13 cellular contexts compared by ENCODE assay signal in genomic region chr17:82246040-82246364, GRCh38. TPM values are rescaled to one million over a fixed set of nuclear protein-coding genes. Genes with fewer than 3 reads are reported as not detected.
DNase-seq lines count a peak whose midpoint lies in the region; ATAC-seq, FAIRE-seq and TF ChIP-seq lines count a peak whose summit lies in the region.
"Had no signal": no experiment of that assay in that cellular context is flagged by ENCODE, and none has a peak within 500 bp of the region (broad histone marks: within the 10 kb centered on the region; RNA-seq: fewer than 3 reads in every experiment).

No MANE protein-coding gene starts in this region.

- no peak overlapping the region for H3K18ac ChIP-seq in mesenchymal stem cell (ENCODE audit: low read depth in 1 of 2, low read length in 2 of 2)

- RAD21 ChIA-PET in GM12878 (lab: Charles Lee; ENCODE audit: unreplicated experiment): no interaction called here

- H3K36me3 Mint-ChIP-seq in MCF 10A (ENCODE audit: insufficient read depth, unreplicated experiment): peaks cover 100% of the 10 kb centered on the region

- H3K27me3 ChIP-seq in breast epithelium (no peaks in the 10 kb centered on the region), GM12878 (replicated peaks in 1 of 2; ENCODE audit: control insufficient read depth in 2 of 2, insufficient read depth in 2 of 2, low read length in 1 of 2) (no peaks in the 10 kb centered on the region), mesenchymal stem cell (ENCODE audit: control insufficient read depth in 1 of 2, insufficient read depth in 1 of 2, low read length in 2 of 2) (no peaks in the 10 kb centered on the region), transverse colon (no peaks in the 10 kb centered on the region)
- H3K27me3 ChIP-seq: neural progenitor cell had no signal

- peaks cover 33 to 35% of the 10 kb centered on the region in 2 donors for H3K4me1 ChIP-seq in breast epithelium
- H3K4me1 ChIP-seq in GM12878 (ENCODE audit: control insufficient read depth, insufficient read depth, low read length): peaks cover 8% of the 10 kb centered on the region
- peaks cover 48% of the 10 kb centered on the region for H3K4me1 ChIP-seq in mesenchymal stem cell (ENCODE audit: control insufficient read depth, insufficient read depth, low read depth, low read length)
- H3K4me1 ChIP-seq in transverse colon: peaks cover 36 to 62% (median 44%) of the 10 kb centered on the region in 4 donors
- H3K4me1 ChIP-seq: neural progenitor cell had no signal

- TF ChIP-seq CTCF in breast epithelium (IDR thresholded peaks at IDR 0.05): no peak
- TF ChIP-seq CTCF in MCF 10A (IDR thresholded peaks at IDR 0.05; ENCODE audit: unreplicated experiment): no peak
- TF ChIP-seq CTCF in GM12878 (IDR thresholded peaks at IDR 0.05 in 2 of 3, conservative IDR thresholded peaks at IDR 0.05 in 1 of 3; ENCODE audit: control insufficient read depth in 2 of 3, extremely low read depth in 1 of 3, insufficient read depth in 1 of 3, low read depth in 3 of 3, low read length in 3 of 3): no peak
- TF ChIP-seq CTCF in transverse colon (IDR thresholded peaks at IDR 0.05): no peak

- H3K27me3 Mint-ChIP-seq in MCF 10A (ENCODE audit: insufficient read depth, unreplicated experiment): no peaks in the 10 kb centered on the region

- H2BK15ac ChIP-seq in mesenchymal stem cell (ENCODE audit: low read depth, poor library complexity, severe bottlenecking): no peak overlapping the region

- H4K91ac ChIP-seq in mesenchymal stem cell (ENCODE audit: low read length): no peak overlapping the region

- H3K36me3 ChIP-seq in breast epithelium: peaks cover 17% of the 10 kb centered on the region
- peaks cover 30 to 71% of the 10 kb centered on the region in 2 experiments for H3K36me3 ChIP-seq in GM12878 (ENCODE audit: control insufficient read depth in 2 of 2, insufficient read depth in 2 of 2, low read length in 1 of 2)
- H3K36me3 ChIP-seq in mesenchymal stem cell (ENCODE audit: control insufficient read depth in 1 of 2, insufficient read depth in 2 of 2, low read depth in 1 of 2, low read length in 2 of 2): peaks cover 82 to 98% of the 10 kb centered on the region in 2 experiments
- H3K36me3 ChIP-seq in transverse colon: peaks cover 0 to 51% (median 33%) of the 10 kb centered on the region in 4 donors

- DNase-seq in breast epithelium (ENCODE audit: low spot score in 2 of 2) (no peak), MCF 10A (ENCODE audit: unreplicated experiment) (no peak), GM12878 (ENCODE audit: low read depth, low spot score) (no peak), mesenchymal stem cell (no peak), transverse colon (no peak), mesenteric fat pad (ENCODE audit: low spot score) (no peak), NCI-H2196 treated with DMSO at 0.1 percent for 48 hours (lab: John Stamatoyannopoulos, UW; ENCODE audit: unreplicated experiment) (no peak)
- no peak for DNase-seq in stimulated activated CD8-positive, alpha-beta memory T cell treated with anti-CD3 and anti-CD28 coated beads, Interleukin-4, amount 100 ng/mL, for 48 hours
- DNase-seq: NCI-H1417 treated with DMSO at 0.1 percent for 48 hours; NK-92 treated with Interleukin-12 subunit alpha and Interleukin-12 subunit beta, amount 100 ng/mL, for 24 hours had no signal

- no peak overlapping the region for H3K27ac Mint-ChIP-seq in MCF 10A (ENCODE audit: low read depth, unreplicated experiment)
- H3K27ac Mint-ChIP-seq: neural progenitor cell had no signal

- peaks cover 58% of the 10 kb centered on the region for H3K4me1 Mint-ChIP-seq in MCF 10A (ENCODE audit: insufficient read depth, unreplicated experiment)

- H3K4ac ChIP-seq in mesenchymal stem cell (ENCODE audit: low read depth in 1 of 2, low read length in 2 of 2): no peak overlapping the region

- H3K14ac ChIP-seq in mesenchymal stem cell (ENCODE audit: low read length in 2 of 2): no peak overlapping the region

- H3K23ac ChIP-seq in mesenchymal stem cell (ENCODE audit: low read length in 2 of 2): no peak overlapping the region

- H2BK12ac ChIP-seq in mesenchymal stem cell (ENCODE audit: low read length in 2 of 2): no peak overlapping the region

- 77% methylated on average over 5 of the region's 5 CpGs for WGBS in GM12878 (ENCODE audit: insufficient coverage, insufficient replicate concordance, low lambda C conversion rate, missing lambda C conversion rate)
- WGBS in mesenchymal stem cell: 96% methylated on average over 5 of the region's 5 CpGs
- WGBS in transverse colon (ENCODE audit: low coverage in 1 of 2), 2 donors: 92% methylated on average over 5 of the region's 5 CpGs; no CpG with 5 or more reads in 1 of the 2 donors

- in situ Hi-C loops in GM12878 (cut with MboI): no loop called here
- in situ Hi-C loops in transverse colon (cut with MboI; ENCODE audit: low pct_ligation_motif_present in 1 of 4, low pct_unique_long_range_greater_than_20kb in 1 of 4, low sequenced_read_pairs in 3 of 4): no loop called here

- no peak for FAIRE-seq in GM12878 (lab: Jason Lieb, UNC)
- FAIRE-seq: islet of Langerhans had no signal

- TF ChIP-seq EP300 in GM12878 (IDR thresholded peaks at IDR 0.05; ENCODE audit: borderline replicate concordance in 1 of 2, control insufficient read depth in 1 of 2, low read depth in 2 of 2, low read length in 2 of 2) (no peak), transverse colon (IDR thresholded peaks at IDR 0.05; ENCODE audit: low read depth) (no peak)

- H2BK5ac ChIP-seq in mesenchymal stem cell (ENCODE audit: low read depth, low read length, poor library complexity, severe bottlenecking): no peak overlapping the region

- BruUV-seq in MCF 10A (replicated peaks; lab: Mats Ljungman, UMichigan) (no TSS peak), GM12878 (replicated peaks; lab: Mats Ljungman, UMichigan) (no TSS peak)

- H2BK120ac ChIP-seq in mesenchymal stem cell (ENCODE audit: low read depth, low read length): no peak overlapping the region

- POLR2A ChIA-PET in MCF 10A (lab: Yijun Ruan, JAX) (interaction anchor here (1.5 kb wide), 1 partner anchor 40 kb away, joined by 5 read pairs; no protein-coding TSS in a partner anchor), GM12878 (lab: Charles Lee) (no interaction called here)

- H2AFZ ChIP-seq in GM12878 (ENCODE audit: control insufficient read depth, low read depth, low read length) (no peak overlapping the region), mesenchymal stem cell (ENCODE audit: low read depth, low read length) (no peak overlapping the region)
- H2AFZ ChIP-seq: neural progenitor cell had no signal

- TF ChIP-seq POLR2A in breast epithelium (IDR thresholded peaks at IDR 0.05) (no peak), GM12878 (IDR thresholded peaks at IDR 0.05; ENCODE audit: low read depth, low read length) (no peak), transverse colon (IDR thresholded peaks at IDR 0.05) (no peak)

- no peaks in the 10 kb centered on the region for H3K79me2 ChIP-seq in GM12878 (ENCODE audit: control insufficient read depth, insufficient read depth, low read length)

- CTCF ChIA-PET in MCF 10A (lab: Yijun Ruan, JAX): no interaction called here
- CTCF ChIA-PET in GM12878 (lab: Yijun Ruan, JAX): no interaction called here

- TF ChIP-seq RAD21 in GM12878 (IDR thresholded peaks at IDR 0.05; ENCODE audit: insufficient read depth, low read depth, low read length): no peak

- peaks cover 5% of the 10 kb centered on the region for H4K20me1 ChIP-seq in GM12878 (ENCODE audit: control insufficient read depth, insufficient read depth)

- H3K9ac ChIP-seq in GM12878 (ENCODE audit: control insufficient read depth, insufficient read depth, low read length) (no peak overlapping the region), mesenchymal stem cell (ENCODE audit: low read length) (peak overlapping the region; percentile 45)
- H3K9ac ChIP-seq: neural progenitor cell had no signal

- no peak overlapping the region for H3K4me3 Mint-ChIP-seq in MCF 10A (ENCODE audit: unreplicated experiment)
- H3K4me3 Mint-ChIP-seq: brain, neural progenitor cell had no signal

- no peak overlapping the region for H4K8ac ChIP-seq in mesenchymal stem cell (ENCODE audit: low read length)

- H3K4me3 ChIP-seq in breast epithelium (peak overlapping the region in 1 of 3 donors; percentile 33), GM12878 (no peak overlapping the region), mesenchymal stem cell (ENCODE audit: insufficient read depth in 1 of 2, low read depth in 1 of 2, low read length in 2 of 2) (no peak overlapping the region), transverse colon (no peak overlapping the region)
- H3K4me3 ChIP-seq: neural progenitor cell had no signal

- no peaks in the 10 kb centered on the region for H3K9me3 ChIP-seq in breast epithelium
- no peaks in the 10 kb centered on the region for H3K9me3 ChIP-seq in GM12878 (replicated peaks; ENCODE audit: control insufficient read depth, insufficient read depth, low read length)
- no peaks in the 10 kb centered on the region for H3K9me3 ChIP-seq in mesenchymal stem cell (ENCODE audit: control insufficient read depth, low read length)
- H3K9me3 ChIP-seq in transverse colon: no peaks in the 10 kb centered on the region

- H3K27ac ChIP-seq in breast epithelium: peak overlapping the region; percentile 85 to 91
- H3K27ac ChIP-seq in GM12878 (ENCODE audit: control insufficient read depth, insufficient read depth): no peak overlapping the region
- H3K27ac ChIP-seq in mesenchymal stem cell (ENCODE audit: low read length, poor library complexity, severe bottlenecking): peak overlapping the region; percentile 56
- peak overlapping the region; percentile 64 to 85 (median 74) for H3K27ac ChIP-seq in transverse colon
- H3K27ac ChIP-seq: neural progenitor cell had no signal

- H3K4me2 ChIP-seq in GM12878 (ENCODE audit: control insufficient read depth, insufficient read depth) (no peak overlapping the region), mesenchymal stem cell (ENCODE audit: low read length, poor library complexity, severe bottlenecking) (no peak overlapping the region)
- H3K4me2 ChIP-seq: neural progenitor cell had no signal

- H2AK5ac ChIP-seq in mesenchymal stem cell (ENCODE audit: low read length, severe bottlenecking): peak overlapping the region; percentile 16

- H3K79me1 ChIP-seq in mesenchymal stem cell (replicated peaks; ENCODE audit: low read length, poor library complexity, severe bottlenecking): peaks cover 4% of the 10 kb centered on the region

- no peaks in the 10 kb centered on the region for H3K9me3 Mint-ChIP-seq in MCF 10A (ENCODE audit: unreplicated experiment)
- H3K9me3 Mint-ChIP-seq: brain, neural progenitor cell had no signal

- intact Hi-C loops in breast epithelium (cut with DNase I; ENCODE audit: low total_unique reads) (loop anchor here (10.0 kb wide), 1 partner anchor 79 kb away; no protein-coding TSS in a partner anchor), MCF 10A (cut with micrococcal nuclease) (loop anchor here (1.0 to 10.0 kb wide), 2 partner anchors 51 to 211 kb away; partner anchors contain the start of genes DCXR and RAC3), GM12878 (cut with micrococcal nuclease; ENCODE audit: unreplicated experiment) (no loop called here), transverse colon (cut with DNase I; ENCODE audit: low total_unique reads) (no loop called here)

- no peak for ATAC-seq in GM12878

- SMC1A ChIA-PET in GM12878 (lab: Charles Lee; ENCODE audit: uncharacterized antibody, unreplicated experiment): no interaction called here

RNA-seq across cellular contexts. Expression of gene SLC16A3, which starts 17.2 kb away (rescaled TPM):
- total RNA-seq in breast epithelium: 10 to 100 TPM; 10.2 to 22.6 (median 17.3) TPM
- total RNA-seq in MCF 10A (2022): 268 and 350 TPM in 2 replicates
- total RNA-seq in GM12878 (2013; cell fraction: nucleolus; rRNA removed): 264 and 312 TPM in 2 replicates
- 33.4 and 37.8 TPM in 2 replicates for total RNA-seq in GM12878 (2014; rRNA removed)
- 10.2 and 10.3 TPM in 2 replicates for total RNA-seq in GM12878 (2014; rRNA removed; fragmentation: Illumina TruSeq; extraction: Trizol)
- total RNA-seq in GM12878 (2021): 46.5 and 49.5 TPM in 2 replicates
- polyA plus RNA-seq in GM12878 (2011; ENCODE audit: low read depth): 24.0 TPM
- polyA plus RNA-seq in GM12878 (2011; rRNA removed): 18.0 and 44.4 TPM in 2 replicates
- 60.2 and 98.5 TPM in 2 replicates for polyA plus RNA-seq in GM12878 (2011; cell fraction: cytosol; rRNA removed)
- 75.2 and 100 TPM in 2 replicates for polyA plus RNA-seq in GM12878 (2011; cell fraction: nucleus; rRNA removed)
- 102 and 145 TPM in 2 replicates for polyA plus RNA-seq in GM12878 (2012)
- 0.44 and 4.6 TPM in 2 replicates for polyA plus RNA-seq in GM12878 (2014; fragmentation: Illumina TruSeq; extraction: Trizol)
- polyA plus RNA-seq in GM12878 (2014; fragmentation: Nextera tagmentation; extraction: Ambion mirVana): 1 to 10 TPM in 1 of 2 experiments, under 1 TPM in 1; 0.10 to 1.2 TPM
- polyA plus RNA-seq in GM12878 (2014; rRNA removed): 30.0 and 33.0 TPM in 2 replicates
- 1 to 10 TPM; 4.3 to 5.7 TPM for polyA plus RNA-seq in GM12878 (2016; fragmentation: Nextera tagmentation; extraction: Ambion mirVana)
- polyA minus RNA-seq in GM12878 (2011; rRNA and poly(A)+ RNA removed): 47.3 and 89.5 TPM in 2 replicates
- 32.2 and 37.6 TPM in 2 replicates for polyA minus RNA-seq in GM12878 (2011; cell fraction: cytosol; rRNA and poly(A)+ RNA removed)
- polyA minus RNA-seq in GM12878 (2011; cell fraction: nucleus; rRNA and poly(A)+ RNA removed): 66.3 and 84.2 TPM in 2 replicates
- polyA plus RNA-seq in mesenchymal stem cell (2013, experiment 1 of 2): 217 TPM
- 200 TPM for polyA plus RNA-seq in mesenchymal stem cell (2013, experiment 2 of 2)
- total RNA-seq in transverse colon: 100 to 1,000 TPM in 1 of 4 donors, 10 to 100 TPM in 3; 11.5 to 105 (median 48.9) TPM
- 65.0 TPM for total RNA-seq in mesenteric fat pad

RNA-seq across cellular contexts. Expression of gene CSNK1D, which starts 27.5 kb away (rescaled TPM):
- total RNA-seq in breast epithelium: 10 to 100 TPM; 50.7 to 85.9 (median 75.2) TPM
- total RNA-seq in MCF 10A (2022): 191 and 193 TPM in 2 replicates
- 85.1 and 93.8 TPM in 2 replicates for total RNA-seq in GM12878 (2013; cell fraction: nucleolus; rRNA removed)
- 17.3 and 25.0 TPM in 2 replicates for total RNA-seq in GM12878 (2014; rRNA removed)
- 26.4 and 27.8 TPM in 2 replicates for total RNA-seq in GM12878 (2014; rRNA removed; fragmentation: Illumina TruSeq; extraction: Trizol)
- total RNA-seq in GM12878 (2021): 85.5 and 94.2 TPM in 2 replicates
- polyA plus RNA-seq in GM12878 (2011; ENCODE audit: low read depth): 42.9 TPM
- 40.7 and 54.4 TPM in 2 replicates for polyA plus RNA-seq in GM12878 (2011; rRNA removed)
- 58.6 and 69.9 TPM in 2 replicates for polyA plus RNA-seq in GM12878 (2011; cell fraction: cytosol; rRNA removed)
- 236 and 302 TPM in 2 replicates for polyA plus RNA-seq in GM12878 (2011; cell fraction: nucleus; rRNA removed)
- 62.0 and 78.9 TPM in 2 replicates for polyA plus RNA-seq in GM12878 (2012)
- 72.5 and 105 TPM in 2 replicates for polyA plus RNA-seq in GM12878 (2014; fragmentation: Illumina TruSeq; extraction: Trizol)
- polyA plus RNA-seq in GM12878 (2014; fragmentation: Nextera tagmentation; extraction: Ambion mirVana): 10 to 100 TPM in 1 of 2 experiments, 1 to 10 TPM in 1; 5.7 to 13.0 TPM
- 74.9 and 90.3 TPM in 2 replicates for polyA plus RNA-seq in GM12878 (2014; rRNA removed)
- polyA plus RNA-seq in GM12878 (2016; fragmentation: Nextera tagmentation; extraction: Ambion mirVana): 10 to 100 TPM; 61.8 to 63.4 TPM
- polyA minus RNA-seq in GM12878 (2011; rRNA and poly(A)+ RNA removed): 53.9 and 56.8 TPM in 2 replicates
- polyA minus RNA-seq in GM12878 (2011; cell fraction: cytosol; rRNA and poly(A)+ RNA removed): 25.1 and 26.0 TPM in 2 replicates
- polyA minus RNA-seq in GM12878 (2011; cell fraction: nucleus; rRNA and poly(A)+ RNA removed): 38.6 and 73.4 TPM in 2 replicates
- 100 TPM for polyA plus RNA-seq in mesenchymal stem cell (2013, experiment 1 of 2)
- polyA plus RNA-seq in mesenchymal stem cell (2013, experiment 2 of 2): 98.8 TPM
- 100 to 1,000 TPM in 2 of 4 donors, 10 to 100 TPM in 2; 86.0 to 230 (median 148) TPM for total RNA-seq in transverse colon
- 171 TPM for total RNA-seq in mesenteric fat pad

RNA-seq across cellular contexts. Expression of gene CCDC57, which starts 33.4 kb away (rescaled TPM):
- total RNA-seq in breast epithelium (10 to 100 TPM; 13.4 to 56.9 (median 52.8) TPM), MCF 10A (2022) (86.8 and 87.3 TPM in 2 replicates), GM12878 (2014; rRNA removed) (43.0 and 49.0 TPM in 2 replicates), GM12878 (2014; rRNA removed; fragmentation: Illumina TruSeq; extraction: Trizol) (36.9 and 42.5 TPM in 2 replicates), GM12878 (2021) (69.1 and 74.1 TPM in 2 replicates), transverse colon (10 to 100 TPM; 23.5 to 87.5 (median 48.3) TPM), mesenteric fat pad (24.7 TPM)
- total RNA-seq in GM12878 (2013; cell fraction: nucleolus; rRNA removed): 92.3 and 116 TPM in 2 replicates
- 82.9 TPM for polyA plus RNA-seq in GM12878 (2011; ENCODE audit: low read depth)
- polyA plus RNA-seq in GM12878 (2011; rRNA removed) (16.2 and 30.5 TPM in 2 replicates), GM12878 (2014; fragmentation: Illumina TruSeq; extraction: Trizol) (7.2 and 29.3 TPM in 2 replicates), GM12878 (2014; fragmentation: Nextera tagmentation; extraction: Ambion mirVana) (10 to 100 TPM in 1 of 2 experiments, 1 to 10 TPM in 1; 5.4 to 18.0 TPM), GM12878 (2014; rRNA removed) (123 and 135 TPM in 2 replicates), GM12878 (2016; fragmentation: Nextera tagmentation; extraction: Ambion mirVana) (10 to 100 TPM; 77.2 to 80.3 TPM)
- 93.0 and 152 TPM in 2 replicates for polyA plus RNA-seq in GM12878 (2011; cell fraction: cytosol; rRNA removed)
- 97.1 and 115 TPM in 2 replicates for polyA plus RNA-seq in GM12878 (2011; cell fraction: nucleus; rRNA removed)
- 44.5 and 61.4 TPM in 2 replicates for polyA plus RNA-seq in GM12878 (2012)
- 9.0 and 23.6 TPM in 2 replicates for polyA minus RNA-seq in GM12878 (2011; rRNA and poly(A)+ RNA removed)
- polyA minus RNA-seq in GM12878 (2011; cell fraction: cytosol; rRNA and poly(A)+ RNA removed): 7.8 and 11.4 TPM in 2 replicates
- 13.3 and 20.4 TPM in 2 replicates for polyA minus RNA-seq in GM12878 (2011; cell fraction: nucleus; rRNA and poly(A)+ RNA removed)
- 20.2 TPM for polyA plus RNA-seq in mesenchymal stem cell (2013, experiment 1 of 2)
- 19.0 TPM for polyA plus RNA-seq in mesenchymal stem cell (2013, experiment 2 of 2)

Comparison
In these comparisons a context has a peak if more than half of its experiments do, and no peak if none do; other contexts are left out.
1. intact Hi-C loops: an anchor here in breast epithelium (10.0 kb wide) and MCF 10A (1.0 to 10.0 kb wide); none called in GM12878 and transverse colon.